In genomic region chr16:16593145-16593842, GRCh38 we compare ENCODE assay signal across 8 cellular contexts.
A peak's percentile ranks its signal among the peaks of the same experiment; 100 is the strongest.
DNase-seq lines count a peak whose midpoint lies in the region; ATAC-seq, FAIRE-seq and TF ChIP-seq lines count a peak whose summit lies in the region.
"Not testable (repeated sequence)": the region's sequence is repeated elsewhere in the genome, so short reads cannot be mapped to it uniquely, and the experiment has no call there.

No MANE protein-coding gene starts in this region.

- not testable (repeated sequence) for H3K9me3 ChIP-seq in DOHH2 (ENCODE audit: control insufficient read depth, insufficient read depth, low read length); astrocyte (ENCODE audit: insufficient read depth, low read depth, low read length); parathyroid adenoma (ENCODE audit: control insufficient read depth, low read length); thoracic aorta

- not testable (repeated sequence) for H4K20me1 ChIP-seq in DOHH2 (ENCODE audit: control insufficient read depth, insufficient read depth, low read depth, low read length); astrocyte (ENCODE audit: insufficient read depth, low read length)

- peak overlapping the region; percentile 62 for H3K4me3 Mint-ChIP-seq in astrocyte (ENCODE audit: unreplicated experiment)

- ATAC-seq in HG02642 (IDR thresholded peaks at IDR 0.05; ENCODE audit: poor library complexity, unreplicated experiment), result peak; percentile 54
- peak; percentile 82 to 86 for ATAC-seq in left cardiac atrium
- ATAC-seq in thoracic aorta (ENCODE audit: insufficient number of reproducible peaks, low FRiP score, low read depth), result not testable (repeated sequence)

- H3K27me3 ChIP-seq in DOHH2 (ENCODE audit: control insufficient read depth, low read length); astrocyte (ENCODE audit: insufficient read depth, low read length); parathyroid adenoma (ENCODE audit: control insufficient read depth, insufficient read depth, low read length); thoracic aorta (replicated peaks; ENCODE audit: insufficient read depth): not testable (repeated sequence)

- not testable (repeated sequence) for H3K9me3 Mint-ChIP-seq in astrocyte (ENCODE audit: unreplicated experiment)

- FAIRE-seq in astrocyte (lab: Jason Lieb, UNC), result not testable (repeated sequence)

- H3K36me3 Mint-ChIP-seq in astrocyte (ENCODE audit: low read depth, unreplicated experiment), result not testable (repeated sequence)

- not testable (repeated sequence) for H3K4me1 ChIP-seq in DOHH2 (ENCODE audit: control insufficient read depth, low read length); astrocyte (ENCODE audit: insufficient read depth, low read length); parathyroid adenoma; thoracic aorta (ENCODE audit: control insufficient read depth in 1 of 2, low read depth in 2 of 2)

- peak; percentile 38 for DNase-seq in NCI-H524 treated with DMSO at 0.1 percent for 48 hours (lab: John Stamatoyannopoulos, UW)
- peak; percentile 37 for DNase-seq in activated CD4-positive, CD25-positive, alpha-beta regulatory T cell treated with anti-CD3 and anti-CD28 coated beads, Interleukin-2, amount 50 U/mL, for 72 hours
- not testable (repeated sequence) for DNase-seq in astrocyte (ENCODE audit: low read depth); left cardiac atrium; thoracic aorta (ENCODE audit: low spot score)

- H2AFZ ChIP-seq in astrocyte (ENCODE audit: low read depth, low read length); parathyroid adenoma: not testable (repeated sequence)

- not testable (repeated sequence) for H3K4me1 Mint-ChIP-seq in astrocyte (ENCODE audit: low read depth, unreplicated experiment)

- not testable (repeated sequence) for H3K4me2 ChIP-seq in DOHH2 (ENCODE audit: low read length); astrocyte (ENCODE audit: low read length); parathyroid adenoma (ENCODE audit: low read length)

- not testable (repeated sequence) for H3K27me3 Mint-ChIP-seq in astrocyte (ENCODE audit: low read depth, unreplicated experiment)

- H3K9me2 ChIP-seq in DOHH2 (replicated peaks; ENCODE audit: control insufficient read depth, low read length), result not testable (repeated sequence)

- not testable (repeated sequence) for H3K4me3 ChIP-seq in DOHH2 (ENCODE audit: low read length); astrocyte (ENCODE audit: insufficient read depth, low read depth, low read length); parathyroid adenoma (ENCODE audit: low read depth, low read length); thoracic aorta

- not testable (repeated sequence) for H3K36me3 ChIP-seq in DOHH2 (ENCODE audit: control insufficient read depth, low read length); astrocyte (ENCODE audit: insufficient read depth, low read length); parathyroid adenoma (ENCODE audit: control insufficient read depth, insufficient read depth, low read length); thoracic aorta

- H3F3A ChIP-seq in DOHH2 (ENCODE audit: control insufficient read depth, insufficient read depth), result not testable (repeated sequence)

- H3K79me2 ChIP-seq in DOHH2 (ENCODE audit: control insufficient read depth, low read length); astrocyte (ENCODE audit: insufficient read depth, low read length); parathyroid adenoma: not testable (repeated sequence)

- peak; percentile 45 for TF ChIP-seq CTCF in DOHH2 (IDR thresholded peaks at IDR 0.05; ENCODE audit: low read depth, low read length, poor library complexity, severe bottlenecking)
- peak; percentile 34 for TF ChIP-seq CTCF in astrocyte (IDR thresholded peaks at IDR 0.05; ENCODE audit: insufficient read depth, low read depth, low read length)
- peak; percentile 75 for TF ChIP-seq CTCF in parathyroid adenoma (IDR thresholded peaks at IDR 0.05)
- peak; percentile 50 for TF ChIP-seq CTCF in thoracic aorta (IDR thresholded peaks at IDR 0.05)

- H3K27ac ChIP-seq in DOHH2 (ENCODE audit: low read depth, low read length); astrocyte (ENCODE audit: low read depth, low read length); parathyroid adenoma; thoracic aorta: not testable (repeated sequence)

- H3K9ac ChIP-seq in astrocyte (ENCODE audit: low read length); parathyroid adenoma: not testable (repeated sequence)

- not testable (repeated sequence) for H3K27ac Mint-ChIP-seq in astrocyte (ENCODE audit: unreplicated experiment)

- intact Hi-C loops in left cardiac atrium (cut with DNase I), result not testable (repeated sequence)
